23 cellular contexts compared by ENCODE assay signal in the genomic region with DNA sequence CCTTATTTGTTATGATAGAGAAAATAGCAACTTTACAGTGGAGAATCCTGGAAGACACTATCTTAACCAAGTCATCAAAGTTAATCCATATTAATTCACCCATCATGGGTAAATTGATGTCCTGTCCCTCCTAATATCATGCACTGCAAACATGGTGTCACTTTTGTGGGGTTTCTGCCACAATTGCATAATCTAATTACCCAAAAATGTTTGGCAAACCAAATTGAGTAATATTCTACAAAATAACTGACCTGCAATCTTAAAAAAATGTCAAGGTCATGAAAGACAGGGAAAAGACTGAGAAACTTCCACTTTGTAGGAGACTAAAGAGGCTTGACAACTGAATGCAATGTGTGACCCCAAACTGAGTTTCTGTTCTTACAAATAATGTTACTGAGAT.
"Had no signal": no experiment of that assay in that cellular context is flagged by ENCODE, and none has a peak within 500 bp of the region (broad histone marks: within the 10 kb centered on the region; RNA-seq: fewer than 3 reads in every experiment).

No MANE protein-coding gene starts in this region.

- H3K27ac Mint-ChIP-seq: immature natural killer cell; memory B cell; mesothelial cell of epicardium; natural killer cell; neural progenitor cell; progenitor cell of endocrine pancreas; stimulated activated memory B cell treated with anti-CD40 and anti-IgM and Interleukin-4, amounts not matched to agents 10 μg/mL and 1 μg/mL and 100 μg/mL, for 72 hours; stimulated activated naive CD8-positive, alpha-beta T cell treated with anti-CD3 and anti-CD28 coated beads, Interleukin-15, Interleukin-2, amounts not matched to agents 100 ng/mL and 50 ng/mL, for 24 hours had no signal

- H3K36me3 Mint-ChIP-seq: memory B cell; mesothelial cell of epicardium; natural killer cell; neural progenitor cell; stimulated activated memory B cell treated with anti-CD40 and anti-IgM and Interleukin-4, amounts not matched to agents 10 μg/mL and 1 μg/mL and 100 μg/mL, for 72 hours had no signal

- H3K9me3 Mint-ChIP-seq: immature natural killer cell; memory B cell; natural killer cell; neural progenitor cell; stimulated activated memory B cell treated with anti-CD40 and anti-IgM and Interleukin-4, amounts not matched to agents 10 μg/mL and 1 μg/mL and 100 μg/mL, for 72 hours had no signal

- H3K9ac ChIP-seq: neural progenitor cell had no signal

- H3K4me3 Mint-ChIP-seq: immature natural killer cell; memory B cell; mesothelial cell of epicardium; natural killer cell; neural progenitor cell; stimulated activated memory B cell treated with anti-CD40 and anti-IgM and Interleukin-4, amounts not matched to agents 10 μg/mL and 1 μg/mL and 100 μg/mL, for 72 hours; stimulated activated naive CD8-positive, alpha-beta T cell treated with anti-CD3 and anti-CD28 coated beads, Interleukin-15, Interleukin-2, amounts not matched to agents 100 ng/mL and 50 ng/mL, for 24 hours had no signal

- H3K4me1 ChIP-seq: left ventricle myocardium inferior, neural progenitor cell, pancreas, testis, tibial nerve, upper lobe of right lung had no signal

- H3K36me3 ChIP-seq: left ventricle myocardium inferior, lower lobe of right lung, neural progenitor cell, pancreas, tibial nerve, upper lobe of right lung had no signal

- H3K4me2 ChIP-seq: neural progenitor cell had no signal

- H3K27me3 ChIP-seq: foreskin keratinocyte, neural progenitor cell, pancreas, testis, tibial nerve, upper lobe of right lung had no signal

- H3K4me3 ChIP-seq: left ventricle myocardium inferior, lower lobe of right lung, neural progenitor cell, pancreas, testis, tibial nerve, upper lobe of right lung had no signal

- H2AFZ ChIP-seq: neural progenitor cell had no signal

- H3K9me3 ChIP-seq: lower lobe of right lung, pancreas, testis, tibial nerve, upper lobe of right lung had no signal

- FAIRE-seq: colon, kidney, pancreas had no signal

- H3K4me1 Mint-ChIP-seq: neural progenitor cell had no signal

- H3K27ac ChIP-seq: foreskin keratinocyte, left ventricle myocardium inferior, lower lobe of right lung, neural progenitor cell, pancreas, testis, tibial nerve, upper lobe of right lung had no signal

- DNase-seq: dermis blood vessel endothelial cell; erythroblast; foreskin keratinocyte; immature natural killer cell; kidney; left ventricle myocardium inferior; lower lobe of right lung; natural killer cell; occipital lobe; pancreas; right cardiac atrium; stimulated activated CD4-positive, alpha-beta T cell treated with anti-CD3 and anti-CD28 coated beads, Interleukin-4, amount 100 ng/mL, for 24 hours; testis; upper lobe of right lung had no signal

- ATAC-seq: foreskin keratinocyte; left cardiac atrium; lower lobe of right lung; natural killer cell; pancreas; stimulated activated memory B cell treated with anti-CD40 and anti-IgM and Interleukin-4, amounts not matched to agents 10 μg/mL and 1 μg/mL and 100 μg/mL, for 72 hours; upper lobe of right lung had no signal

- H3K27me3 Mint-ChIP-seq: memory B cell; progenitor cell of endocrine pancreas; stimulated activated memory B cell treated with anti-CD40 and anti-IgM and Interleukin-4, amounts not matched to agents 10 μg/mL and 1 μg/mL and 100 μg/mL, for 72 hours; stimulated activated naive CD8-positive, alpha-beta T cell treated with anti-CD3 and anti-CD28 coated beads, Interleukin-15, Interleukin-2, amounts not matched to agents 100 ng/mL and 50 ng/mL, for 24 hours had no signal
